Comparison of ENCODE assay signal across 16 cellular contexts in genomic region chr9:87543251-87543650, GRCh38.
"Had no signal": no experiment of that assay in that cellular context is flagged by ENCODE, and none has a peak within 500 bp of the region (broad histone marks: within the 10 kb centered on the region; RNA-seq: fewer than 3 reads in every experiment).

No MANE protein-coding gene starts in this region.

- H3K27ac ChIP-seq: heart left ventricle, left ventricle myocardium inferior, neural progenitor cell, parathyroid adenoma, stomach, thoracic aorta had no signal

- ATAC-seq: activated T-cell treated with anti-CD3 and anti-CD28 coated beads, Interleukin-2, amount 50 U/mL, for 72 hours; effector memory CD8-positive, alpha-beta T cell; heart left ventricle had no signal

- H3K9me3 ChIP-seq: heart left ventricle, left ventricle myocardium inferior, stomach, thoracic aorta had no signal

- H3K4me1 ChIP-seq: heart left ventricle, left ventricle myocardium inferior, neural progenitor cell, parathyroid adenoma had no signal

- H3K4me1 Mint-ChIP-seq: activated naive CD8-positive, alpha-beta T cell treated with anti-CD3 and anti-CD28 coated beads, Interleukin-2, amount 10 ng/mL, durations not matched to agents 7 days and 5 days had no signal

- H3K27ac Mint-ChIP-seq: activated CD4-positive, alpha-beta memory T cell treated with anti-CD3 and anti-CD28 coated beads for 36 hours; activated naive CD8-positive, alpha-beta T cell treated with anti-CD3 and anti-CD28 coated beads, Interleukin-2, amount 10 ng/mL, durations not matched to agents 7 days and 5 days; activated T-cell treated with anti-CD3 and anti-CD28 coated beads, Interleukin-2, amount 50 U/mL, for 72 hours; effector memory CD8-positive, alpha-beta T cell; neural progenitor cell had no signal

- H3K4me3 Mint-ChIP-seq: activated CD4-positive, alpha-beta memory T cell treated with anti-CD3 and anti-CD28 coated beads for 36 hours; activated naive CD8-positive, alpha-beta T cell treated with anti-CD3 and anti-CD28 coated beads, Interleukin-2, amount 10 ng/mL, durations not matched to agents 7 days and 5 days; activated T-cell treated with anti-CD3 and anti-CD28 coated beads, Interleukin-2, amount 50 U/mL, for 72 hours; effector memory CD8-positive, alpha-beta T cell; neural progenitor cell had no signal

- DNase-seq: activated CD4-positive, alpha-beta memory T cell treated with anti-CD3 and anti-CD28 coated beads for 36 hours; activated naive CD8-positive, alpha-beta T cell treated with anti-CD3 and anti-CD28 coated beads, Interleukin-2, amount 10 ng/mL, durations not matched to agents 7 days and 5 days; activated T-cell treated with anti-CD3 and anti-CD28 coated beads, Interleukin-2, amount 50 U/mL, for 72 hours; central memory CD4-positive, alpha-beta T cell; cortex of kidney; effector memory CD8-positive, alpha-beta T cell; foreskin melanocyte; heart left ventricle; kidney; left ventricle myocardium inferior; mesendoderm; small intestine; stomach had no signal

- H2AFZ ChIP-seq: neural progenitor cell, parathyroid adenoma had no signal

- H3K27me3 ChIP-seq: heart left ventricle, neural progenitor cell, stomach had no signal

- H3K36me3 ChIP-seq: heart left ventricle, left ventricle myocardium inferior, neural progenitor cell, thoracic aorta had no signal

- H3K36me3 Mint-ChIP-seq: activated CD4-positive, alpha-beta memory T cell treated with anti-CD3 and anti-CD28 coated beads for 36 hours; activated naive CD8-positive, alpha-beta T cell treated with anti-CD3 and anti-CD28 coated beads, Interleukin-2, amount 10 ng/mL, durations not matched to agents 7 days and 5 days had no signal

- H3K27me3 Mint-ChIP-seq: activated CD4-positive, alpha-beta memory T cell treated with anti-CD3 and anti-CD28 coated beads for 36 hours had no signal

- H3K9ac ChIP-seq: neural progenitor cell, parathyroid adenoma had no signal

- H3K4me3 ChIP-seq: heart left ventricle, left ventricle myocardium inferior, neural progenitor cell, stomach, thoracic aorta had no signal

- H3K4me2 ChIP-seq: neural progenitor cell had no signal

- H3K9me3 Mint-ChIP-seq: activated CD4-positive, alpha-beta memory T cell treated with anti-CD3 and anti-CD28 coated beads for 36 hours; activated naive CD8-positive, alpha-beta T cell treated with anti-CD3 and anti-CD28 coated beads, Interleukin-2, amount 10 ng/mL, durations not matched to agents 7 days and 5 days; activated T-cell treated with anti-CD3 and anti-CD28 coated beads, Interleukin-2, amount 50 U/mL, for 72 hours; effector memory CD8-positive, alpha-beta T cell; neural progenitor cell had no signal

- H3K79me2 ChIP-seq: parathyroid adenoma had no signal
